ENCODE assay signal across 13 cellular contexts in the genomic region with DNA sequence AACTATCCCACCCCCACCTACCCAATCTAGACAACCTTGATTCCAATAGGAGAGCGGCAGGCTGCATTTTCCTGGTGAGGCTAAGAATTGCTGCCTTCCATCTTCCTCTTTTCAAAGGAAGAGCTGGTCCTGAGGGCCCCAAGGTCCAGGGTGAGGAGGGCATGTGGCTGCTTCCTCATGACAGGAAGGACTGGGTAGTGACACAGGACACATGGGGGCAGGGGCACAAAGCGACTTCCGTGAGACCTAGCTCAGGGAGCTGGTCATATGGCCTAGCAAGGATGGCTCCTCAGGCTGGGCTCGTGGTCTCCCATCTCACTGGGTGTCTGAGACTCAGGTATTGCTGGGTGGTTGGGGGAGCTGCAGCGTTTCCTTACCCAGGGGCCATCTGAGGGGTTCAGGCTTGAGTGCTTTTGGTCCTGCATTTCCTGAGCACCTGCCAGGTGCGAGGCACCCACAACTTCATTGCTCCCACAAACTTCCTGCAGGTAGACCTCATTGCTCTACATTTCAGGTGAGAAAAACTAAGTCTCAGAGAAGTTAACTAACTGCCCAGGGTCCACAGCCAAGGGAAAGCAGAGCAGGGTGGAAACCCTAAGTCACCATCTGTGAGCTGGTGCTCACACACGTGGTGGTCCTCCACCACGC.
DNase-seq lines count a peak whose midpoint lies in the region; ATAC-seq and TF ChIP-seq lines count a peak whose summit lies in the region.
"Had no signal": no experiment of that assay in that cellular context is flagged by ENCODE, and none has a peak within 500 bp of the region (broad histone marks: within the 10 kb centered on the region; RNA-seq: fewer than 3 reads in every experiment).

No MANE protein-coding gene starts in this region.

- intact Hi-C loops in CD8-positive, alpha-beta T cell (cut with DNase I, micrococcal nuclease) = loop anchor here (2.0 to 5.0 kb wide), 2 partner anchors 161 to 235 kb away; a partner anchor contains a TSS
- intact Hi-C loops in OCI-LY7 (cut with micrococcal nuclease; ENCODE audit: unreplicated experiment) = loop anchor here (5.0 kb wide), 1 partner anchor 60 kb away; no protein-coding TSS in a partner anchor

- no peaks in the 10 kb centered on the region for H3K9me3 Mint-ChIP-seq in CD8-positive, alpha-beta T cell

- H3K27me3 ChIP-seq in CD8-positive, alpha-beta T cell (ENCODE audit: insufficient read depth, low read length) = no peaks in the 10 kb centered on the region
- H3K27me3 ChIP-seq: adrenal gland, right atrium auricular region, SJSA1 had no signal

- H3K4me3 Mint-ChIP-seq in CD8-positive, alpha-beta T cell = peak overlapping the region; percentile 49

- H3K4me1 Mint-ChIP-seq in CD8-positive, alpha-beta T cell (ENCODE audit: low read depth) = peaks cover 50% of the 10 kb centered on the region

- no peaks in the 10 kb centered on the region for H3K79me2 ChIP-seq in OCI-LY7 (ENCODE audit: insufficient read depth, low read depth, low read length)

- H3K36me3 ChIP-seq in CD8-positive, alpha-beta T cell (ENCODE audit: insufficient read depth, low read length) = no peaks in the 10 kb centered on the region
- H3K36me3 ChIP-seq in OCI-LY7 (ENCODE audit: insufficient read depth, low read length) = no peaks in the 10 kb centered on the region
- H3K36me3 ChIP-seq: adrenal gland, right atrium auricular region, SJSA1 had no signal

- no peak for ATAC-seq in CD8-positive, alpha-beta T cell

- DNase-seq in AML-193 (lab: John Stamatoyannopoulos, UW) (peak; percentile 31 to 65), OCI-LY7 (ENCODE audit: low spot score) (peak; percentile 50), globus pallidus (ENCODE audit: low spot score) (peak; percentile 35), cerebellar nuclear complex (lab: John Stamatoyannopoulos, UW) (no peak), erythroblast (lab: John Stamatoyannopoulos, UW) (no peak), activated T-cell treated with anti-CD3 and anti-CD28 coated beads for 4 hours (no peak), GM20000 (ENCODE audit: low spot score) (no peak)
- no peak for DNase-seq in CD8-positive, alpha-beta T cell
- DNase-seq: NCI-H187 treated with DMSO at 0.1 percent for 48 hours, NCI-H82 had no signal

- POLR2A ChIA-PET in CD8-positive, alpha-beta T cell (lab: Charles Lee) = interaction anchor here (0.8 to 2.0 kb wide), 8 partner anchors 13 to 317 kb away, joined by 3 to 7 read pairs (median 4); a partner anchor contains a TSS
- POLR2A ChIA-PET in OCI-LY7 (lab: Charles Lee) = interaction anchor here (0.6 kb wide), 1 partner anchor 582 kb away, joined by 5 read pairs; no protein-coding TSS in a partner anchor

- TF ChIP-seq CTCF in CD8-positive, alpha-beta T cell (IDR thresholded peaks at IDR 0.05) = no peak
- no peak for TF ChIP-seq CTCF in OCI-LY7 (conservative IDR thresholded peaks at IDR 0.05; ENCODE audit: low read length)
- no peak for TF ChIP-seq CTCF in GM20000 (IDR thresholded peaks at IDR 0.05; ENCODE audit: extremely low read depth, missing control alignments)

- TF ChIP-seq POLR2A in erythroblast (IDR thresholded peaks at IDR 0.05; ENCODE audit: low read length) = no peak

- H4K20me1 ChIP-seq in OCI-LY7 (ENCODE audit: insufficient read depth, low read length) = no peaks in the 10 kb centered on the region

- peak overlapping the region; percentile 54 for H3K4me2 ChIP-seq in OCI-LY7 (ENCODE audit: low read length)

- H3K27ac Mint-ChIP-seq in CD8-positive, alpha-beta T cell = peak overlapping the region; percentile 96

- no peaks in the 10 kb centered on the region for H3K9me2 ChIP-seq in OCI-LY7 (ENCODE audit: insufficient read depth, low read length)

- BruUV-seq in OCI-LY7 (replicated peaks; lab: Mats Ljungman, UMichigan) = no TSS peak

- H3K9me3 ChIP-seq in CD8-positive, alpha-beta T cell (ENCODE audit: low read length) = no peaks in the 10 kb centered on the region
- no peaks in the 10 kb centered on the region for H3K9me3 ChIP-seq in OCI-LY7 (ENCODE audit: low read length)
- H3K9me3 ChIP-seq: adrenal gland, right atrium auricular region, SJSA1 had no signal

- H3K4me3 ChIP-seq in CD8-positive, alpha-beta T cell (ENCODE audit: low read depth, low read length) = peak overlapping the region; percentile 37
- no peak overlapping the region for H3K4me3 ChIP-seq in OCI-LY7 (ENCODE audit: low read depth, low read length, poor library complexity, severe bottlenecking)
- H3K4me3 ChIP-seq: adrenal gland, right atrium auricular region, SJSA1 had no signal

- H3K27ac ChIP-seq in CD8-positive, alpha-beta T cell (ENCODE audit: low read depth, low read length) = no peak overlapping the region
- no peak overlapping the region for H3K27ac ChIP-seq in OCI-LY7 (ENCODE audit: low read depth, low read length, poor library complexity, severe bottlenecking)
- H3K27ac ChIP-seq: right atrium auricular region, SJSA1 had no signal

- CTCF ChIA-PET in CD8-positive, alpha-beta T cell (lab: Charles Lee) = no interaction called here
- CTCF ChIA-PET in OCI-LY7 (lab: Charles Lee; ENCODE audit: unreplicated experiment) = no interaction called here

- H3K36me3 Mint-ChIP-seq in CD8-positive, alpha-beta T cell = no peaks in the 10 kb centered on the region

- no peaks in the 10 kb centered on the region for H3K27me3 Mint-ChIP-seq in CD8-positive, alpha-beta T cell (ENCODE audit: low read depth)

- H3K4me1 ChIP-seq in CD8-positive, alpha-beta T cell (ENCODE audit: insufficient read depth, low read length) = peaks cover 43% of the 10 kb centered on the region
- peaks cover 48% of the 10 kb centered on the region for H3K4me1 ChIP-seq in OCI-LY7 (ENCODE audit: insufficient read depth, low read length, poor library complexity, severe bottlenecking)

- H2AFZ ChIP-seq in OCI-LY7 (ENCODE audit: low read length) = peak overlapping the region; percentile 83; the same call in 1 of the 2 replicates

Comparison
In these comparisons a context has a peak if more than half of its experiments do, and no peak if none do; other contexts are left out.
1. DNase-seq: peak in AML-193 (2 of 2), OCI-LY7 (single experiment) and globus pallidus (single experiment); none in CD8-positive, alpha-beta T cell (0 of 7), cerebellar nuclear complex (0 of 2), erythroblast (0 of 2), activated T-cell treated with anti-CD3 and anti-CD28 coated beads for 4 hours (single experiment) and GM20000 (single experiment).